In the genomic region with DNA sequence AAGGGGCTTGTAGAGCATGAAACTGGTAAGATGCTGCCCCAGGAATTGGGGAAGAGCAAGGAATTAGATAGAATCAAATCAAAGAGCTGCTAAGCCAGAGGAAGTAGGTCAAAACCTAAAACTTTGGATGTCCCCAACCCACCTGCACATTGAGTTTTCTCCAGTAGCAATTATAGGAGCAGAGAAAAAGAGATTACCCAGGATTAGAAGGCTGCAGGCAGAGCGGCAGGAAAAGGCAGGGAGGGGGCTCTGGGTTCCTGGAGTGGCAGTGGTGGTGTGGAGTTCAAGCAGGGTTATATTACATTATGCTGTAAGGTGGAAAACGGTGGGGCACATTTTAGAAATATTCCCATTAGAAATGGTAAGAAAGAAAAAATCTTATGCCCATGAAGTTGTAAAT, we compare ENCODE assay signal across 26 cellular contexts.
"Had no signal": no experiment of that assay in that cellular context is flagged by ENCODE, and none has a peak within 500 bp of the region (broad histone marks: within the 10 kb centered on the region; RNA-seq: fewer than 3 reads in every experiment).

No MANE protein-coding gene starts in this region.

- H3K27me3 ChIP-seq: breast epithelium, Peyer's patch, SJSA1 had no signal

- H3K9me3 ChIP-seq: breast epithelium, Peyer's patch, SJSA1 had no signal

- H3K4me3 ChIP-seq: breast epithelium, Peyer's patch, SJSA1 had no signal

- H3K4me3 Mint-ChIP-seq: activated CD4-positive, alpha-beta memory T cell treated with anti-CD3 and anti-CD28 coated beads, Interleukin-2, amount 10 ng/mL, durations not matched to agents 7 days and 5 days; activated CD4-positive, alpha-beta T cell treated with anti-CD3 and anti-CD28 coated beads for 36 hours; activated naive CD4-positive, alpha-beta T cell treated with anti-CD3 and anti-CD28 coated beads, Interleukin-2, amount 10 ng/mL, durations not matched to agents 7 days and 5 days; activated naive CD8-positive, alpha-beta T cell treated with anti-CD3 and anti-CD28 coated beads for 36 hours had no signal

- ATAC-seq: activated CD4-positive, alpha-beta T cell treated with anti-CD3 and anti-CD28 coated beads for 36 hours; SK-N-SH treated with all-trans-retinoic acid at 6 μM for 48 hours had no signal

- H3K27me3 Mint-ChIP-seq: activated CD4-positive, alpha-beta memory T cell treated with anti-CD3 and anti-CD28 coated beads, Interleukin-2, amount 10 ng/mL, durations not matched to agents 7 days and 5 days; activated CD4-positive, alpha-beta T cell treated with anti-CD3 and anti-CD28 coated beads for 36 hours; activated naive CD4-positive, alpha-beta T cell treated with anti-CD3 and anti-CD28 coated beads, Interleukin-2, amount 10 ng/mL, durations not matched to agents 7 days and 5 days; activated naive CD8-positive, alpha-beta T cell treated with anti-CD3 and anti-CD28 coated beads for 36 hours had no signal

- H3K9me3 Mint-ChIP-seq: activated CD4-positive, alpha-beta memory T cell treated with anti-CD3 and anti-CD28 coated beads, Interleukin-2, amount 10 ng/mL, durations not matched to agents 7 days and 5 days; activated naive CD4-positive, alpha-beta T cell treated with anti-CD3 and anti-CD28 coated beads, Interleukin-2, amount 10 ng/mL, durations not matched to agents 7 days and 5 days; activated naive CD8-positive, alpha-beta T cell treated with anti-CD3 and anti-CD28 coated beads for 36 hours; activated T-helper 2 cell treated with anti-CD3 and anti-CD28 coated beads, Interferon-gamma antibody, Interleukin-2, Interleukin-4, amounts not matched to agents 10 μg/mL and 5 μg/mL and 100 μg/mL, durations not matched to agents 14 hours and 24 hours and 36 hours had no signal

- DNase-seq: activated CD4-positive, alpha-beta memory T cell treated with anti-CD3 and anti-CD28 coated beads, Interleukin-2, amount 10 ng/mL, durations not matched to agents 7 days and 5 days; activated CD4-positive, alpha-beta T cell treated with anti-CD3 and anti-CD28 coated beads for 36 hours; activated CD4-positive, alpha-beta T cell treated with anti-CD3 and anti-CD28 coated beads, Interleukin-2, amount 50 U/mL, for 1 hour; activated gamma-delta T cell treated with Interleukin-2 at 50 U/mL for 16 hours; activated naive CD4-positive, alpha-beta T cell treated with anti-CD3 and anti-CD28 coated beads, Interleukin-2, amount 10 ng/mL, durations not matched to agents 7 days and 5 days; activated naive CD8-positive, alpha-beta T cell treated with anti-CD3 and anti-CD28 coated beads for 36 hours; activated T-cell treated with anti-CD3 and anti-CD28 coated beads for 4 hours; activated T-cell treated with anti-CD3 and anti-CD28 coated beads, Interleukin-2, amount 50 U/mL, for 48 hours; caudate nucleus; KG1; NCI-H1048; NCI-H1417; NCI-H1930; NCI-H2171; NCI-H226; NCI-H526 treated with DMSO at 0.1 percent for 48 hours; Peyer's patch; Right ventricle myocardium superior; SW 1271; T-helper 2 cell; T1000 had no signal

- H3K27ac Mint-ChIP-seq: activated CD4-positive, alpha-beta memory T cell treated with anti-CD3 and anti-CD28 coated beads, Interleukin-2, amount 10 ng/mL, durations not matched to agents 7 days and 5 days; activated naive CD4-positive, alpha-beta T cell treated with anti-CD3 and anti-CD28 coated beads, Interleukin-2, amount 10 ng/mL, durations not matched to agents 7 days and 5 days; activated naive CD8-positive, alpha-beta T cell treated with anti-CD3 and anti-CD28 coated beads for 36 hours; activated T-helper 2 cell treated with anti-CD3 and anti-CD28 coated beads, Interferon-gamma antibody, Interleukin-2, Interleukin-4, amounts not matched to agents 10 μg/mL and 5 μg/mL and 100 μg/mL, durations not matched to agents 14 hours and 24 hours and 36 hours had no signal

- H3K36me3 ChIP-seq: breast epithelium, Peyer's patch, SJSA1 had no signal

- H3K27ac ChIP-seq: breast epithelium, Peyer's patch, RWPE1, SJSA1 had no signal
